In the genomic region with DNA sequence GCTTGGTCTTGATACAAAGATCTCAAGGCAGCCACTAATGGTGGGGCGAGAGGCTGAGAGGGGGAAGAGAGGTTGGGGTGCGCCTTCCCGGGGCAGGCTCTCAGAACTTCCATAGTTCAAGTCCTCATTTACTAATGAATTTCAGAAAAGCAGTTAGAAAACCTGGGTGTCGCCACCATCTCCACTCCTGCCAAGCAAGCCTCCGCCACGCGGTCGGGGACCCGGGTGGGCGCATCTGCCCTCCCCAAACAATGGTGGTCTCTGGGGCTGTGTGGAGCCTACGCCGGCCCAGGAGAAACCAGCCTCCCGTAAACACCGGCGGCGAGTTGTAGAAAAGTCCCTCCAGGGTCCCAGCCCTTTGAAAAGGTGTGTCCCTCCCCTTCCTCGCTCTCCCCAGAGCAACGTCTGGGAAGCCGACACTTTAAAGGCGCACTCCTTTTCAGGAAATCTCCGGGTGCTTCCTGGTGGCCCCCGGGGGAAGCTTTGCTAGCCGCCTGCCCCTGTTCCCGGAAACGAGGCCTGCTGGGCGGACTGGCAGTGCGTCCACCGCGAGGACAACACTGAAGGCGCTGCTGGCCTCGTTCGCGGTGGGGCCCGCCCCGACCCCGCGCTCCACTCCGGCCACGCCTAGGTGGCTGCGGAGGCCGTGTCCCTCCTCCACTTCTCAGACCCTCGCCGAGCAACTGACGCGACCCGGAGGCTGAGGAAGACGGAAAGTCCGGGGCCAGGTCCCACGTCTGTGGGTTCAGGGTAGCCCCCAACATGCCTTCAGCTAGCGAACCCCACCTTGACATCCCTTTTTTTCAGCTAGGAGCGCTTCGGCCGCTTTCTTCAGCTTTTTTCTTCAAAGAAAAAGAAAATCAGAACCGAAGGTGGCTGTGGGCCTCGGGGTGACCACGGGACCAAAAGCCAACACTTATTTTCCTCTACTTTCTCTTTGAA, we compare ENCODE assay signal across 15 cellular contexts. TPM values are rescaled to one million over a fixed set of nuclear protein-coding genes. Genes with fewer than 3 reads are reported as not detected.
DNase-seq lines count a peak whose midpoint lies in the region; ATAC-seq and TF ChIP-seq lines count a peak whose summit lies in the region.
"Had no signal": no experiment of that assay in that cellular context is flagged by ENCODE, and none has a peak within 500 bp of the region (broad histone marks: within the 10 kb centered on the region; RNA-seq: fewer than 3 reads in every experiment).

No MANE protein-coding gene starts in this region.

- no peak overlapping the region for H4K8ac ChIP-seq in neuronal stem cell (ENCODE audit: low read depth, low read length)

- H3K4me1 ChIP-seq in right cardiac atrium (ENCODE audit: control insufficient read depth, insufficient read depth, low read length) (peaks cover 2% of the 10 kb centered on the region), neuronal stem cell (ENCODE audit: control insufficient read depth in 2 of 2, insufficient read depth in 1 of 2, low read depth in 1 of 2, low read length in 2 of 2) (peaks cover 0 to 3% of the 10 kb centered on the region in 2 donors), urinary bladder (ENCODE audit: insufficient read depth) (no peaks in the 10 kb centered on the region)
- peaks cover 6% of the 10 kb centered on the region for H3K4me1 ChIP-seq in CD4-positive, alpha-beta memory T cell (ENCODE audit: insufficient read depth, low read length)

- H2BK120ac ChIP-seq in neuronal stem cell (ENCODE audit: low read depth, low read length) = no peak overlapping the region

- no peak overlapping the region for H2AK5ac ChIP-seq in neuronal stem cell (ENCODE audit: low read depth, low read length)

- H3K14ac ChIP-seq in neuronal stem cell (ENCODE audit: low read length) = no peak overlapping the region

- H3K27ac ChIP-seq in right cardiac atrium (ENCODE audit: low read length) (no peak overlapping the region), neuronal stem cell (replicated peaks; ENCODE audit: low read length) (no peak overlapping the region), urinary bladder (ENCODE audit: low read depth) (no peak overlapping the region)
- no peak overlapping the region for H3K27ac ChIP-seq in CD4-positive, alpha-beta memory T cell (ENCODE audit: low read depth, low read length)
- H3K27ac ChIP-seq: left lung had no signal

- H3K9me3 Mint-ChIP-seq in glutamatergic neuron (ENCODE audit: unreplicated experiment) = peaks cover 4% of the 10 kb centered on the region
- peaks cover 0 to 6% (median 0%) of the 10 kb centered on the region in 8 donors for H3K9me3 Mint-ChIP-seq in CD4-positive, alpha-beta memory T cell
- H3K9me3 Mint-ChIP-seq: T-helper 1 cell treated with Interleukin-12 subunit alpha and Interleukin-12 subunit beta and Interleukin-4 antibody, amounts not matched to agents 30 μg/mL and 1 μg/mL, for 36 hours had no signal

- CTCF ChIA-PET in CD4-positive, alpha-beta memory T cell (lab: Charles Lee; ENCODE audit: partially characterized antibody) = no interaction called here

- peaks cover 18% of the 10 kb centered on the region for H3K36me3 Mint-ChIP-seq in glutamatergic neuron (ENCODE audit: unreplicated experiment)
- H3K36me3 Mint-ChIP-seq in CD4-positive, alpha-beta memory T cell = no peaks in the 10 kb centered on the region

- no peak for DNase-seq in right cardiac atrium
- DNase-seq in left ventricle myocardium superior = no peak
- no peak for DNase-seq in glutamatergic neuron
- no peak for DNase-seq in neuronal stem cell (ENCODE audit: low spot score)
- no peak for DNase-seq in NCI-H2227 treated with DMSO at 0.1 percent for 48 hours (lab: John Stamatoyannopoulos, UW)
- no peak for DNase-seq in CD4-positive, alpha-beta memory T cell
- no peak for DNase-seq in globus pallidus (ENCODE audit: low spot score)
- DNase-seq: activated CD8-positive, alpha-beta memory T cell treated with anti-CD3 and anti-CD28 coated beads for 24 hours; AML-193; amniotic stem cell; NCI-H187 had no signal

- POLR2A ChIA-PET in CD4-positive, alpha-beta memory T cell (lab: Charles Lee; ENCODE audit: partially characterized antibody) = no interaction called here

- ATAC-seq in right cardiac atrium (no peak), left ventricle myocardium superior (no peak)

- intact Hi-C loops in right cardiac atrium (cut with DNase I) (no loop called here), left ventricle myocardium superior (cut with micrococcal nuclease) (no loop called here)
- intact Hi-C loops in CD4-positive, alpha-beta memory T cell (cut with micrococcal nuclease) = no loop called here

- no peak overlapping the region for H4K91ac ChIP-seq in neuronal stem cell (ENCODE audit: low read depth, low read length, poor library complexity)

- peak overlapping the region; percentile 43 for H3K4me3 ChIP-seq in right cardiac atrium (ENCODE audit: low read length)
- no peak overlapping the region for H3K4me3 ChIP-seq in neuronal stem cell (ENCODE audit: low read length in 2 of 2)
- H3K4me3 ChIP-seq in urinary bladder (ENCODE audit: low read depth, low read length) = peak overlapping the region; percentile 3
- H3K4me3 ChIP-seq in CD4-positive, alpha-beta memory T cell (ENCODE audit: low read length in 2 of 2) = no peak overlapping the region

- H2BK15ac ChIP-seq in neuronal stem cell (ENCODE audit: low read length) = no peak overlapping the region

- no peak overlapping the region for H2BK5ac ChIP-seq in neuronal stem cell (ENCODE audit: low read length)

- H3K27me3 ChIP-seq in right cardiac atrium (ENCODE audit: control insufficient read depth, insufficient read depth) (no peaks in the 10 kb centered on the region), neuronal stem cell (ENCODE audit: control insufficient read depth in 3 of 3, insufficient read depth in 3 of 3, low read depth in 1 of 3, low read length in 3 of 3) (peaks cover 16 to 68% (median 42%) of the 10 kb centered on the region in 3 experiments)
- H3K27me3 ChIP-seq in CD4-positive, alpha-beta memory T cell (ENCODE audit: insufficient read depth, low read length) = peaks cover 33% of the 10 kb centered on the region

- peak overlapping the region; percentile 38 for H3K4me3 Mint-ChIP-seq in glutamatergic neuron (ENCODE audit: unreplicated experiment)
- peak overlapping the region in 1 of 8 donors; percentile 34 for H3K4me3 Mint-ChIP-seq in CD4-positive, alpha-beta memory T cell
- H3K4me3 Mint-ChIP-seq: T-helper 1 cell treated with Interleukin-12 subunit alpha and Interleukin-12 subunit beta and Interleukin-4 antibody, amounts not matched to agents 30 μg/mL and 1 μg/mL, for 36 hours had no signal

- H3K27me3 Mint-ChIP-seq in glutamatergic neuron (ENCODE audit: unreplicated experiment) = peaks cover 29% of the 10 kb centered on the region
- H3K27me3 Mint-ChIP-seq in CD4-positive, alpha-beta memory T cell = peaks cover 63% of the 10 kb centered on the region in 2 donors

- H3K36me3 ChIP-seq in neuronal stem cell (replicated peaks in 1 of 2; ENCODE audit: control insufficient read depth in 2 of 2, insufficient read depth in 2 of 2, low read length in 2 of 2) (no peaks in the 10 kb centered on the region), urinary bladder (ENCODE audit: insufficient read depth) (no peaks in the 10 kb centered on the region)
- H3K36me3 ChIP-seq in CD4-positive, alpha-beta memory T cell (ENCODE audit: insufficient read depth, low read length) = no peaks in the 10 kb centered on the region
- H3K36me3 ChIP-seq: left lung had no signal

- peak overlapping the region; percentile 46 for H3K4me2 ChIP-seq in neuronal stem cell (ENCODE audit: insufficient read depth, low read length, poor library complexity, severe bottlenecking)

- H3K9me3 ChIP-seq in right cardiac atrium (ENCODE audit: control insufficient read depth, low read length) (no peaks in the 10 kb centered on the region), neuronal stem cell (replicated peaks in 1 of 2; ENCODE audit: control insufficient read depth in 2 of 2, insufficient read depth in 1 of 2, low read depth in 1 of 2, low read length in 2 of 2) (peaks cover 0 to 6% of the 10 kb centered on the region in 2 donors)
- H3K9me3 ChIP-seq in CD4-positive, alpha-beta memory T cell (ENCODE audit: control insufficient read depth in 1 of 2, low read length in 2 of 2) = no peaks in the 10 kb centered on the region
- H3K9me3 ChIP-seq: left lung had no signal

- H2BK12ac ChIP-seq in neuronal stem cell (ENCODE audit: low read length) = no peak overlapping the region

- H3K4ac ChIP-seq in neuronal stem cell (ENCODE audit: low read length) = no peak overlapping the region

- no peak overlapping the region for H3K9ac ChIP-seq in neuronal stem cell (ENCODE audit: low read depth, low read length, poor library complexity)

- peak overlapping the region; percentile 76 for H3K23ac ChIP-seq in neuronal stem cell (ENCODE audit: low read depth, low read length, poor library complexity)

- no peak overlapping the region for H2AFZ ChIP-seq in neuronal stem cell (ENCODE audit: low read length)

- no peak overlapping the region for H3K18ac ChIP-seq in neuronal stem cell (ENCODE audit: low read length)

- H3K79me1 ChIP-seq in neuronal stem cell (ENCODE audit: low read depth, low read length) = no peaks in the 10 kb centered on the region

- WGBS in right cardiac atrium = 17% methylated on average over 56 of the region's 56 CpGs
- WGBS in neuronal stem cell (ENCODE audit: extremely low coverage in 2 of 2, insufficient read length in 2 of 2, insufficient replicate concordance in 1 of 2), 2 donors = no CpG with 5 or more reads among the region's 56 CpGs
- 44% methylated on average over 56 of the region's 56 CpGs for WGBS in urinary bladder

- TF ChIP-seq CTCF in glutamatergic neuron (IDR thresholded peaks at IDR 0.05; ENCODE audit: partially characterized antibody, unreplicated experiment) = no peak

- peaks cover 2% of the 10 kb centered on the region for H3K4me1 Mint-ChIP-seq in glutamatergic neuron (ENCODE audit: low read depth, unreplicated experiment)
- peaks cover 0 to 19% (median 5%) of the 10 kb centered on the region in 4 donors for H3K4me1 Mint-ChIP-seq in CD4-positive, alpha-beta memory T cell

- H3K27ac Mint-ChIP-seq in glutamatergic neuron (ENCODE audit: unreplicated experiment) = no peak overlapping the region
- no peak overlapping the region for H3K27ac Mint-ChIP-seq in CD4-positive, alpha-beta memory T cell
- H3K27ac Mint-ChIP-seq: T-helper 1 cell treated with Interleukin-12 subunit alpha and Interleukin-12 subunit beta and Interleukin-4 antibody, amounts not matched to agents 30 μg/mL and 1 μg/mL, for 36 hours had no signal

RNA-seq across cellular contexts. Expression of gene EVX2, which starts 16.8 kb away (rescaled TPM):
- total RNA-seq in right cardiac atrium (not detected), left ventricle myocardium superior (not detected), glutamatergic neuron (ENCODE audit: unreplicated experiment) (0.76 TPM), urinary bladder (1.9 TPM)
- polyA plus RNA-seq in right cardiac atrium (not detected), urinary bladder (0.05 TPM)
- not detected for polyA plus RNA-seq in neuronal stem cell (2013, experiment 1 of 2)
- not detected for polyA plus RNA-seq in neuronal stem cell (2013, experiment 2 of 2)
- total RNA-seq in CD4-positive, alpha-beta memory T cell = not detected
- polyA plus RNA-seq in CD4-positive, alpha-beta memory T cell = not detected
- total RNA-seq: left lung, renal cortical epithelial cell had no signal

RNA-seq across cellular contexts. Expression of gene HOXD13, which starts 25.6 kb away (rescaled TPM):
- total RNA-seq in right cardiac atrium (not detected), left ventricle myocardium superior (not detected), glutamatergic neuron (ENCODE audit: unreplicated experiment) (0.17 TPM), urinary bladder (14.9 TPM)
- polyA plus RNA-seq in right cardiac atrium (not detected), urinary bladder (4.1 TPM)
- 0.03 TPM for polyA plus RNA-seq in neuronal stem cell (2013, experiment 1 of 2)
- 0.03 TPM for polyA plus RNA-seq in neuronal stem cell (2013, experiment 2 of 2)
- not detected for total RNA-seq in CD4-positive, alpha-beta memory T cell
- not detected for polyA plus RNA-seq in CD4-positive, alpha-beta memory T cell
- total RNA-seq: left lung, renal cortical epithelial cell had no signal

RNA-seq across cellular contexts. Expression of gene HOXD12, which starts 32.7 kb away (rescaled TPM):
- total RNA-seq in right cardiac atrium = not detected
- polyA plus RNA-seq in right cardiac atrium = not detected
- not detected for total RNA-seq in left ventricle myocardium superior
- total RNA-seq in glutamatergic neuron (ENCODE audit: unreplicated experiment) = not detected
- polyA plus RNA-seq in neuronal stem cell (2013, experiment 1 of 2) = not detected
- polyA plus RNA-seq in neuronal stem cell (2013, experiment 2 of 2) = not detected
- 2.2 TPM for total RNA-seq in urinary bladder
- polyA plus RNA-seq in urinary bladder = 0.09 TPM
- total RNA-seq in CD4-positive, alpha-beta memory T cell = not detected
- polyA plus RNA-seq in CD4-positive, alpha-beta memory T cell = not detected
- total RNA-seq: left lung, renal cortical epithelial cell had no signal

RNA-seq across cellular contexts. Expression of gene HOXD11, which starts 40.2 kb away (rescaled TPM):
- total RNA-seq in right cardiac atrium (not detected), left ventricle myocardium superior (not detected), glutamatergic neuron (ENCODE audit: unreplicated experiment) (not detected), urinary bladder (6.0 TPM)
- polyA plus RNA-seq in right cardiac atrium (not detected), urinary bladder (3.3 TPM)
- polyA plus RNA-seq in neuronal stem cell (2013, experiment 1 of 2) = not detected
- not detected for polyA plus RNA-seq in neuronal stem cell (2013, experiment 2 of 2)
- not detected for total RNA-seq in CD4-positive, alpha-beta memory T cell
- not detected for polyA plus RNA-seq in CD4-positive, alpha-beta memory T cell
- total RNA-seq: left lung had no signal

RNA-seq across cellular contexts. Expression of gene HOXD10, which starts 49.7 kb away (rescaled TPM):
- total RNA-seq in right cardiac atrium (not detected), left ventricle myocardium superior (not detected), glutamatergic neuron (ENCODE audit: unreplicated experiment) (not detected), urinary bladder (14.1 TPM)
- polyA plus RNA-seq in right cardiac atrium (not detected), urinary bladder (4.1 TPM)
- not detected for polyA plus RNA-seq in neuronal stem cell (2013, experiment 1 of 2)
- polyA plus RNA-seq in neuronal stem cell (2013, experiment 2 of 2) = not detected
- total RNA-seq in CD4-positive, alpha-beta memory T cell = not detected
- polyA plus RNA-seq in CD4-positive, alpha-beta memory T cell = not detected

Comparison
In these comparisons a context has a peak if more than half of its experiments do, and no peak if none do; other contexts are left out.
1. H3K4me3 ChIP-seq: peak in right cardiac atrium (single experiment) and urinary bladder (single experiment); none in neuronal stem cell (0 of 2) and CD4-positive, alpha-beta memory T cell (0 of 2).
2. RNA of gene HOXD13, which starts 25.6 kb away (total RNA-seq): 14.9 TPM in urinary bladder (single experiment); 0.17 TPM in glutamatergic neuron (single experiment), not detected in right cardiac atrium, not detected in left ventricle myocardium superior (single experiment) and not detected in CD4-positive, alpha-beta memory T cell; every median in the first group is over 10 times any median in the second.